In genomic region chr7:4109481-4110110, GRCh38 we compare ENCODE assay signal across 12 cellular contexts.
"Had no signal": no experiment of that assay in that cellular context is flagged by ENCODE, and none has a peak within 500 bp of the region (broad histone marks: within the 10 kb centered on the region; RNA-seq: fewer than 3 reads in every experiment).

No MANE protein-coding gene starts in this region.

- H3K9ac ChIP-seq: neural progenitor cell had no signal

- H2AFZ ChIP-seq: neural progenitor cell had no signal

- H3K27ac ChIP-seq: left ventricle myocardium inferior, neural progenitor cell, ovary, sigmoid colon, tibial artery, uterus had no signal

- H3K4me1 ChIP-seq: left ventricle myocardium inferior, neural progenitor cell, sigmoid colon, tibial artery, uterus had no signal

- DNase-seq: activated CD4-positive, alpha-beta memory T cell treated with anti-CD3 and anti-CD28 coated beads for 36 hours; activated CD4-positive, alpha-beta T cell treated with anti-CD3 and anti-CD28 coated beads for 4 hours; activated CD8-positive, alpha-beta memory T cell treated with anti-CD3 and anti-CD28 coated beads, Interleukin-2, amount 10 ng/mL, durations not matched to agents 7 days and 5 days; left ventricle myocardium inferior; naive thymus-derived CD4-positive, alpha-beta T cell; ovary; sigmoid colon; stimulated activated naive B cell treated with anti-CD40 and anti-IgM and Interleukin-4, amounts not matched to agents 10 μg/mL and 1 μg/mL and 100 μg/mL, for 72 hours; tibial artery; uterus had no signal

- H3K4me2 ChIP-seq: neural progenitor cell had no signal

- H3K36me3 ChIP-seq: neural progenitor cell, ovary, uterus had no signal

- H3K9me3 ChIP-seq: left ventricle myocardium inferior, ovary, sigmoid colon, tibial artery, uterus had no signal

- H3K4me3 ChIP-seq: left ventricle myocardium inferior, neural progenitor cell, ovary, sigmoid colon, tibial artery, uterus had no signal

- H3K27me3 ChIP-seq: dorsolateral prefrontal cortex, neural progenitor cell, ovary, sigmoid colon, tibial artery, uterus had no signal
